ENCODE assay signal across 9 cellular contexts in the genomic region with DNA sequence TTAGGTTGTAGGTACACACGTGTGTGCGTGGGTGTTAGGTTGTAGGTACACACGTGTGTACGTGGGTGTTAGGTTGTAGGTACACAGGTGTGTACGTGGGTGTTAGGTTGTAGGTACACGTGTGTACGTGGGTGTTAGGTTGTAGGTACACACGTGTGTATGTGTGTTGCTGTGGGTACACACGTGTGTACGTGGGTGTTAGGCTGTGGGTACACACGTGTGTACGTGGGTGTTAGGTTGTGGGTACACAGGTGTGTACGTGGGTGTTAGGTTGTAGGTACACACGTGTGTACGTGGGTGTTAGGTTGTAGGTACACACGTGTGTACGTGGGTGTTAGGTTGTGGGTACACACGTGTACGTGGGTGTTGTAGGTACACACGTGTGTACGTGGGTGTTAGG. TPM values are rescaled to one million over a fixed set of nuclear protein-coding genes. Genes with fewer than 3 reads are reported as not detected.
DNase-seq lines count a peak whose midpoint lies in the region; ATAC-seq and TF ChIP-seq lines count a peak whose summit lies in the region.
"Not testable (repeated sequence)": the region's sequence is repeated elsewhere in the genome, so short reads cannot be mapped to it uniquely, and the experiment has no call there.
"Had no signal": no experiment of that assay in that cellular context is flagged by ENCODE, and none has a peak within 500 bp of the region (broad histone marks: within the 10 kb centered on the region; RNA-seq: fewer than 3 reads in every experiment).

No MANE protein-coding gene starts in this region.

- H3K4me3 ChIP-seq in HEK293 (ENCODE audit: low read depth, low read length); mesenchymal stem cell (ENCODE audit: insufficient read depth in 1 of 2, low read depth in 1 of 2, low read length in 2 of 2): not testable (repeated sequence)

- H3K9me3 ChIP-seq in HEK293 (ENCODE audit: control insufficient read depth, insufficient read depth, low read depth, low read length); mesenchymal stem cell (ENCODE audit: control insufficient read depth, low read length): not testable (repeated sequence)

- H3K27ac Mint-ChIP-seq in activated CD4-positive, alpha-beta memory T cell treated with anti-CD3 and anti-CD28 coated beads for 36 hours: peak overlapping the region; percentile 36

- not testable (repeated sequence) for H2BK12ac ChIP-seq in mesenchymal stem cell (ENCODE audit: low read length in 2 of 2)

- TF ChIP-seq CTCF in HEK293 (tag by site-specific recombination; IDR thresholded peaks at IDR 0.05): not testable (repeated sequence)

- H3K27me3 Mint-ChIP-seq in activated CD4-positive, alpha-beta memory T cell treated with anti-CD3 and anti-CD28 coated beads for 36 hours: not testable (repeated sequence)

- CTCF ChIA-PET in HEK293 (lab: Yijun Ruan, JAX): interaction anchor here (1.4 kb wide), 1 partner anchor 109 kb away, joined by 9 read pairs; no protein-coding TSS in a partner anchor
- CTCF ChIA-PET in activated CD4-positive, alpha-beta memory T cell treated with anti-CD3 and anti-CD28 coated beads for 36 hours (lab: Charles Lee): not testable (repeated sequence)

- H3K4ac ChIP-seq in mesenchymal stem cell (ENCODE audit: low read depth in 1 of 2, low read length in 2 of 2): not testable (repeated sequence)

- DNase-seq in activated CD4-positive, alpha-beta memory T cell treated with anti-CD3 and anti-CD28 coated beads for 36 hours; mesenchymal stem cell: not testable (repeated sequence)
- peak; percentile 2 for DNase-seq in Right ventricle myocardium inferior (ENCODE audit: missing footprints)

- not testable (repeated sequence) for H2AK5ac ChIP-seq in mesenchymal stem cell (ENCODE audit: low read length, severe bottlenecking)

- H3K23ac ChIP-seq in mesenchymal stem cell (ENCODE audit: low read length in 2 of 2): not testable (repeated sequence)

- H3K4me3 Mint-ChIP-seq in activated CD4-positive, alpha-beta memory T cell treated with anti-CD3 and anti-CD28 coated beads for 36 hours: not testable (repeated sequence)

- H3K36me3 ChIP-seq in HEK293 (ENCODE audit: control insufficient read depth in 2 of 2, insufficient read depth in 1 of 2, low read length in 2 of 2); mesenchymal stem cell (ENCODE audit: control insufficient read depth in 1 of 2, insufficient read depth in 2 of 2, low read depth in 1 of 2, low read length in 2 of 2): not testable (repeated sequence)

- H2BK5ac ChIP-seq in mesenchymal stem cell (ENCODE audit: low read depth, low read length, poor library complexity, severe bottlenecking): not testable (repeated sequence)

- not testable (repeated sequence) for H3K4me1 Mint-ChIP-seq in activated CD4-positive, alpha-beta memory T cell treated with anti-CD3 and anti-CD28 coated beads for 36 hours (ENCODE audit: low read depth)

- not testable (repeated sequence) for H3K18ac ChIP-seq in mesenchymal stem cell (ENCODE audit: low read depth in 1 of 2, low read length in 2 of 2)

- peak overlapping the region; percentile 61 for H4K91ac ChIP-seq in mesenchymal stem cell (ENCODE audit: low read length)

- H3K9ac ChIP-seq in mesenchymal stem cell (ENCODE audit: low read length): not testable (repeated sequence)

- H2BK15ac ChIP-seq in mesenchymal stem cell (ENCODE audit: low read depth, poor library complexity, severe bottlenecking): not testable (repeated sequence)

- H3K4me1 ChIP-seq in HEK293 (ENCODE audit: control insufficient read depth, insufficient read depth, low read length); mesenchymal stem cell (ENCODE audit: control insufficient read depth, insufficient read depth, low read depth, low read length): not testable (repeated sequence)

- not testable (repeated sequence) for H3K4me2 ChIP-seq in mesenchymal stem cell (ENCODE audit: low read length, poor library complexity, severe bottlenecking)

- POLR2A ChIA-PET in HEK293 (lab: Yijun Ruan, JAX); activated CD4-positive, alpha-beta memory T cell treated with anti-CD3 and anti-CD28 coated beads for 36 hours (lab: Charles Lee): not testable (repeated sequence)

- peaks cover 18% of the 10 kb centered on the region for H3K9me3 Mint-ChIP-seq in activated CD4-positive, alpha-beta memory T cell treated with anti-CD3 and anti-CD28 coated beads for 36 hours

- H3K79me1 ChIP-seq in mesenchymal stem cell (replicated peaks; ENCODE audit: low read length, poor library complexity, severe bottlenecking): not testable (repeated sequence)

- 94% methylated on average over 21 of the region's 21 CpGs for WGBS in mesenchymal stem cell

- not testable (repeated sequence) for H3K36me3 Mint-ChIP-seq in activated CD4-positive, alpha-beta memory T cell treated with anti-CD3 and anti-CD28 coated beads for 36 hours

- not testable (repeated sequence) for H2AFZ ChIP-seq in mesenchymal stem cell (ENCODE audit: low read depth, low read length)

- H3K27ac ChIP-seq in HEK293 (ENCODE audit: extremely low read depth, low read depth, low read length); mesenchymal stem cell (ENCODE audit: low read length, poor library complexity, severe bottlenecking): not testable (repeated sequence)

- H3K14ac ChIP-seq in mesenchymal stem cell (ENCODE audit: low read length in 2 of 2): not testable (repeated sequence)

- H3K27me3 ChIP-seq in mesenchymal stem cell (ENCODE audit: control insufficient read depth in 1 of 2, insufficient read depth in 1 of 2, low read length in 2 of 2): peaks cover 4 to 35% of the 10 kb centered on the region in 2 experiments

- intact Hi-C loops in activated CD4-positive, alpha-beta memory T cell treated with anti-CD3 and anti-CD28 coated beads for 36 hours (cut with micrococcal nuclease); Right ventricle myocardium inferior (cut with DNase I): not testable (repeated sequence)

- not testable (repeated sequence) for H2BK120ac ChIP-seq in mesenchymal stem cell (ENCODE audit: low read depth, low read length)

- H4K8ac ChIP-seq in mesenchymal stem cell (ENCODE audit: low read length): not testable (repeated sequence)

- not testable (repeated sequence) for ATAC-seq in Right ventricle myocardium inferior

TF ChIP-seq in HEK293, 187 proteins besides CTCF, POLR2A, EP300 and RAD21:
- peak; percentile 63 for TF ChIP-seq ZFHX2 (tag by site-specific recombination; conservative IDR thresholded peaks at IDR 0.05)
- TF ChIP-seq, protein P1, sequence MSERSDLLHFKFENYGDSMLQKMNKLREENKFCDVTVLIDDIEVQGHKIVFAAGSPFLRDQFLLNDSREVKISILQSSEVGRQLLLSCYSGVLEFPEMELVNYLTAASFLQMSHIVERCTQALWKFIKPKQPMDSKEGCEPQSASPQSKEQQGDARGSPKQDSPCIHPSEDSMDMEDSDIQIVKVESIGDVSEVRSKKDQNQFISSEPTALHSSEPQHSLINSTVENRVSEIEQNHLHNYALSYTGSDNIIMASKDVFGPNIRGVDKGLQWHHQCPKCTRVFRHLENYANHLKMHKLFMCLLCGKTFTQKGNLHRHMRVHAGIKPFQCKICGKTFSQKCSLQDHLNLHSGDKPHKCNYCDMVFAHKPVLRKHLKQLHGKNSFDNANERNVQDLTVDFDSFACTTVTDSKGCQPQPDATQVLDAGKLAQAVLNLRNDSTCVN (tag by site-specific recombination; optimal IDR thresholded peaks at IDR 0.05): peak; percentile 4
- TF ChIP-seq EGR2 (tag by site-specific recombination; IDR thresholded peaks at IDR 0.05; ENCODE audit: low read depth): peak; percentile 58; the same call in 1 of the 2 replicates

RNA-seq across cellular contexts. Expression of a gene that starts 15.8 kb away (rescaled TPM):
- total RNA-seq in activated CD4-positive, alpha-beta memory T cell treated with anti-CD3 and anti-CD28 coated beads for 36 hours: under 1 TPM; 0.33 to 0.34 TPM
- 1.2 TPM for total RNA-seq in Right ventricle myocardium inferior
- 0.95 TPM for polyA plus RNA-seq in mesenchymal stem cell (2013, experiment 1 of 2)
- 1.1 TPM for polyA plus RNA-seq in mesenchymal stem cell (2013, experiment 2 of 2)
- polyA plus RNA-seq: CD14-positive monocyte; CD4-positive, alpha-beta memory T cell had no signal

RNA-seq across cellular contexts. Expression of a gene that starts 19.8 kb away (rescaled TPM):
- under 1 TPM; 0.26 to 0.27 TPM for total RNA-seq in activated CD4-positive, alpha-beta memory T cell treated with anti-CD3 and anti-CD28 coated beads for 36 hours
- total RNA-seq in Right ventricle myocardium inferior: not detected
- 0.25 TPM for polyA plus RNA-seq in mesenchymal stem cell (2013, experiment 1 of 2)
- 0.25 TPM for polyA plus RNA-seq in mesenchymal stem cell (2013, experiment 2 of 2)
- total RNA-seq: CD4-positive, CD25-positive, alpha-beta regulatory T cell; G401 had no signal
- polyA plus RNA-seq: CD14-positive monocyte; CD4-positive, alpha-beta memory T cell; CD4-positive, CD25-positive, alpha-beta regulatory T cell; CD8-positive, alpha-beta memory T cell had no signal

RNA-seq across cellular contexts. Expression of a gene that starts 44.0 kb away (rescaled TPM):
- total RNA-seq in activated CD4-positive, alpha-beta memory T cell treated with anti-CD3 and anti-CD28 coated beads for 36 hours: 100 to 1,000 TPM; 396 to 403 TPM
- 182 TPM for total RNA-seq in Right ventricle myocardium inferior
- polyA plus RNA-seq in mesenchymal stem cell (2013, experiment 1 of 2): 252 TPM
- 253 TPM for polyA plus RNA-seq in mesenchymal stem cell (2013, experiment 2 of 2)
